In the genomic region with DNA sequence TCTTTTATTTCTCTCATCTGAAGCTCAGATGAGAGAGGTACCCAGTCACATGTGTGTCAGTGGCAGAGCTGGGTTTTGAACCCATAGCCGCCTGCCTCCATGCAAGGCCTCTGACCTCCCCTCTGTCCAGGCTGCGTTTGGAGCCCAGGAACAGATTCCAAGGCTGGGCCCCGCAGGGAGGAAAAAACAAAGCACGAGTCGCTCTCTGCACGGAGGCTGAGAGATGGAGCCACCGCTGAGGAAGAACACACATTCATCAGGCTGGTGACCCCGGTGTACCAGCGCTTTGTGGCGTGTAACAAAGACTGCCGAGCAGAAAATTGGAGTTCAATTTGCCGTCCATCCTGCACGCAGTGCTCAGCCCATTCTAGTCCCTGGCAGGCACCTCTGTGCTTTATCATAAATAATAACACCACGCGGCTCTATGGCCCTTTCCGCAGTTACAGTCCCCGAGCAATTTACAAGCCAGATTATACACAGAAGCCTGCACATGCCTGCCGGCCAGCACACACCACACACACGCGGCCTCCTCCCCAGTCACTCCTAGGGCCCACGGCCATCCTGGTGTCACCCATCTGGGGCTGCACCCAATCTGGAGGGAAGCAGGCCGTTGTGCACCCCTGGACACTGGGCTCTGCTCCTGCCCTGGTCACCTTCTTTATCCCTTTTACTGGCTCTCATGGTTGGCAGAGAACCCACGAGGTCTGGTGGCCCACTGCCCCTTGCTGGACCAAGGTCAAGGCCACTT, we compare ENCODE assay signal across 29 cellular contexts.
"Had no signal": no experiment of that assay in that cellular context is flagged by ENCODE, and none has a peak within 500 bp of the region (broad histone marks: within the 10 kb centered on the region; RNA-seq: fewer than 3 reads in every experiment).

No MANE protein-coding gene starts in this region.

- H3K27ac ChIP-seq: gastroesophageal sphincter, hepatocyte, sigmoid colon, stomach, tibial artery, WERI-Rb-1 had no signal

- H2AFZ ChIP-seq: hepatocyte had no signal

- H3K79me2 ChIP-seq: hepatocyte had no signal

- ATAC-seq: activated CD4-positive, CD25-positive, alpha-beta regulatory T cell treated with anti-CD3 and anti-CD28 coated beads, Interleukin-2, amount 50 U/mL, for 24 hours; effector memory CD8-positive, alpha-beta T cell; gastroesophageal sphincter; left cardiac atrium; stimulated activated naive B cell treated with anti-CD40 and anti-IgM and Interleukin-4, amounts not matched to agents 10 μg/mL and 1 μg/mL and 100 μg/mL, for 72 hours had no signal

- H3K36me3 ChIP-seq: gastroesophageal sphincter, sigmoid colon, stomach, tibial artery, WERI-Rb-1 had no signal

- DNase-seq: activated CD4-positive, alpha-beta memory T cell treated with anti-CD3 and anti-CD28 coated beads for 36 hours; activated CD4-positive, alpha-beta T cell treated with anti-CD3 and anti-CD28 coated beads, Interleukin-2, amount 10 ng/mL, durations not matched to agents 24 days and 14 days; activated CD8-positive, alpha-beta memory T cell treated with anti-CD3 and anti-CD28 coated beads, Interleukin-2, amount 50 U/mL, for 4 hours; activated gamma-delta T cell; activated naive CD4-positive, alpha-beta T cell treated with anti-CD3 and anti-CD28 coated beads, Interleukin-2, amount 50 U/mL, for 16 hours; activated T-cell treated with anti-CD3 and anti-CD28 coated beads, Interleukin-2, amount 50 U/mL, for 1 hour; amniotic stem cell; caudate nucleus; cortex of kidney; effector memory CD8-positive, alpha-beta T cell; islet precursor cell; left cardiac atrium; mammary epithelial cell; naive B cell; nephron progenitor cell; sigmoid colon; small intestine; stimulated activated CD4-positive, alpha-beta T cell treated with anti-CD3 and anti-CD28 coated beads, Interleukin-1b, Interleukin-23, amount 100 ng/mL, for 48 hours; stimulated activated CD4-positive, alpha-beta T cell treated with anti-CD3 and anti-CD28 coated beads, Interleukin-4, amount 100 ng/mL, for 4 hours; stimulated activated CD8-positive, alpha-beta memory T cell treated with anti-CD3 and anti-CD28 coated beads, Interleukin-4, amount 100 ng/mL, for 48 hours; stimulated activated naive B cell treated with anti-CD40 and anti-IgM and Interleukin-4, amounts not matched to agents 10 μg/mL and 1 μg/mL and 100 μg/mL, for 72 hours; stomach; SW 1271; T1000; tibial artery; WERI-Rb-1 had no signal

- H3K4me2 ChIP-seq: hepatocyte had no signal

- H3K4me3 ChIP-seq: gastroesophageal sphincter, hepatocyte, sigmoid colon, stomach, tibial artery had no signal

- H3K27me3 ChIP-seq: gastroesophageal sphincter, hepatocyte, sigmoid colon, stomach, tibial artery had no signal

- H3K9me3 ChIP-seq: gastroesophageal sphincter, sigmoid colon, stomach, tibial artery had no signal

- H3K4me1 ChIP-seq: gastroesophageal sphincter, sigmoid colon, stomach, tibial artery had no signal
